ENCODE assay signal across 1 cellular context in genomic region chrX:153794018-153794896, GRCh38.
TF ChIP-seq lines count a peak whose summit lies in the region.

Gene IDH3G, minus strand, starts transcription at chrX:153794375. Its CDS starts 49 bp downstream, at chrX:153794326.
Gene SSR4, plus strand, starts transcription at chrX:153794668. Its CDS starts 20 bp downstream, at chrX:153794688.

TF ChIP-seq in HEK293, 187 proteins besides CTCF, POLR2A, EP300 and RAD21 (continued from another document and continues in another):
- TF ChIP-seq TSHZ1 (tag by site-specific recombination; IDR thresholded peaks at IDR 0.05; ENCODE audit: borderline replicate concordance) (no peak), ZNF843 (tag by site-specific recombination; IDR thresholded peaks at IDR 0.05) (peak; percentile 21; the same call in 1 of the 2 replicates), ZNF354C (tag by site-specific recombination; IDR thresholded peaks at IDR 0.05; ENCODE audit: borderline replicate concordance, low read depth) (no peak), ZNF701 (tag by site-specific recombination; IDR thresholded peaks at IDR 0.05) (no peak), ZNF114 (tag by site-specific recombination; IDR thresholded peaks at IDR 0.05) (no peak), KLF7 (tag by site-specific recombination; IDR thresholded peaks at IDR 0.05; ENCODE audit: borderline replicate concordance) (no peak), PRDM1 (tag by site-specific recombination; IDR thresholded peaks at IDR 0.05) (0 out of 2 replicates have a peak, but pooled peaks have one; percentile 28), ZNF146 (tag by site-specific recombination; IDR thresholded peaks at IDR 0.05) (no peak), ZNF621 (tag by site-specific recombination; IDR thresholded peaks at IDR 0.05) (no peak), ZNF266 (tag by site-specific recombination; IDR thresholded peaks at IDR 0.05; ENCODE audit: low read depth) (no peak), ZNF292 (tag by site-specific recombination; IDR thresholded peaks at IDR 0.05; ENCODE audit: borderline replicate concordance, low read depth) (no peak), KLF10 (tag by site-specific recombination; IDR thresholded peaks at IDR 0.05) (peak; percentile 83), ZFHX2 (tag by site-specific recombination; conservative IDR thresholded peaks at IDR 0.05) (no peak), ZNF140 (tag by site-specific recombination; IDR thresholded peaks at IDR 0.05) (no peak), ZBTB17 (tag by site-specific recombination; IDR thresholded peaks at IDR 0.05) (peak; percentile 86), ZNF19 (tag by site-specific recombination; IDR thresholded peaks at IDR 0.05; ENCODE audit: low read depth) (no peak), KLF1 (tag by site-specific recombination; IDR thresholded peaks at IDR 0.05) (peak; percentile 5; the same call in 1 of the 2 replicates), WT1 (tag by site-specific recombination; IDR thresholded peaks at IDR 0.05) (no peak), ZNF37A (tag by site-specific recombination; IDR thresholded peaks at IDR 0.05) (no peak), ZNF792 (tag by site-specific recombination; IDR thresholded peaks at IDR 0.05) (no peak), ZSCAN23 (tag by site-specific recombination; IDR thresholded peaks at IDR 0.05) (no peak), SCRT2 (tag by site-specific recombination; IDR thresholded peaks at IDR 0.05) (no peak), ZBTB8A (tag by site-specific recombination; IDR thresholded peaks at IDR 0.05) (0 out of 2 replicates have a peak, but pooled peaks have one; percentile 38), MYNN (tag by site-specific recombination; IDR thresholded peaks at IDR 0.05; ENCODE audit: borderline replicate concordance) (no peak), ZNF747 (tag by site-specific recombination; IDR thresholded peaks at IDR 0.05) (no peak), HIC1 (tag by site-specific recombination; IDR thresholded peaks at IDR 0.05) (peak; percentile 48; the same call in 1 of the 2 replicates), ZNF558 (tag by site-specific recombination; IDR thresholded peaks at IDR 0.05) (no peak), MEIS1 (CRISPR knock-in tag; IDR thresholded peaks at IDR 0.05; ENCODE audit: borderline replicate concordance) (no peak), ZNF600 (tag by site-specific recombination; IDR thresholded peaks at IDR 0.05) (no peak), OVOL3 (tag by site-specific recombination; IDR thresholded peaks at IDR 0.05) (no peak), TRIM28 (IDR thresholded peaks at IDR 0.05; ENCODE audit: borderline replicate concordance, low read length) (peak; percentile 30; the same call in 1 of the 2 replicates), ZBTB20 (tag by site-specific recombination; IDR thresholded peaks at IDR 0.05) (no peak; the same call in 1 of the 2 replicates), ZNF530 (tag by site-specific recombination; IDR thresholded peaks at IDR 0.05; ENCODE audit: low read depth) (no peak), ATF2 (tag by site-specific recombination; IDR thresholded peaks at IDR 0.05; ENCODE audit: low read depth) (no peak), ZNF223 (tag by site-specific recombination; IDR thresholded peaks at IDR 0.05) (no peak), ZNF423 (tag by site-specific recombination; IDR thresholded peaks at IDR 0.05) (no peak), ZNF707 (tag by site-specific recombination; IDR thresholded peaks at IDR 0.05) (no peak), ZNF555 (tag by site-specific recombination; conservative IDR thresholded peaks at IDR 0.05) (no peak), ZXDB (tag by site-specific recombination; IDR thresholded peaks at IDR 0.05) (peak; percentile 83), IKZF3 (tag by site-specific recombination; IDR thresholded peaks at IDR 0.05) (no peak)
- TF ChIP-seq, protein P1, sequence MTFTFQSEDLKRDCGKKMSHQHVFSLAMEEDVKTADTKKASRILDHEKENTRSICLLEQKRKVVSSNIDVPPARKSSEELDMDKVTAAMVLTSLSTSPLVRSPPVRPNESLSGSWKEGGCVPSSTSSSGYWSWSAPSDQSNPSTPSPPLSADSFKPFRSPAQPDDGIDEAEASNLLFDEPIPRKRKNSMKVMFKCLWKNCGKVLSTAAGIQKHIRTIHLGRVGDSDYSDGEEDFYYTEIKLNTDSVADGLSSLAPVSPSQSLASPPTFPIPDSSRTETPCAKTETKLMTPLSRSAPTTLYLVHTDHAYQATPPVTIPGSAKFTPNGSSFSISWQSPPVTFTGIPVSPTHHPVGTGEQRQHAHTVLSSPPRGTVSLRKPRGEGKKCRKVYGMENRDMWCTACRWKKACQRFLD (tag by site-specific recombination; IDR thresholded peaks at IDR 0.05) = no peak
- TF ChIP-seq, protein P2, sequence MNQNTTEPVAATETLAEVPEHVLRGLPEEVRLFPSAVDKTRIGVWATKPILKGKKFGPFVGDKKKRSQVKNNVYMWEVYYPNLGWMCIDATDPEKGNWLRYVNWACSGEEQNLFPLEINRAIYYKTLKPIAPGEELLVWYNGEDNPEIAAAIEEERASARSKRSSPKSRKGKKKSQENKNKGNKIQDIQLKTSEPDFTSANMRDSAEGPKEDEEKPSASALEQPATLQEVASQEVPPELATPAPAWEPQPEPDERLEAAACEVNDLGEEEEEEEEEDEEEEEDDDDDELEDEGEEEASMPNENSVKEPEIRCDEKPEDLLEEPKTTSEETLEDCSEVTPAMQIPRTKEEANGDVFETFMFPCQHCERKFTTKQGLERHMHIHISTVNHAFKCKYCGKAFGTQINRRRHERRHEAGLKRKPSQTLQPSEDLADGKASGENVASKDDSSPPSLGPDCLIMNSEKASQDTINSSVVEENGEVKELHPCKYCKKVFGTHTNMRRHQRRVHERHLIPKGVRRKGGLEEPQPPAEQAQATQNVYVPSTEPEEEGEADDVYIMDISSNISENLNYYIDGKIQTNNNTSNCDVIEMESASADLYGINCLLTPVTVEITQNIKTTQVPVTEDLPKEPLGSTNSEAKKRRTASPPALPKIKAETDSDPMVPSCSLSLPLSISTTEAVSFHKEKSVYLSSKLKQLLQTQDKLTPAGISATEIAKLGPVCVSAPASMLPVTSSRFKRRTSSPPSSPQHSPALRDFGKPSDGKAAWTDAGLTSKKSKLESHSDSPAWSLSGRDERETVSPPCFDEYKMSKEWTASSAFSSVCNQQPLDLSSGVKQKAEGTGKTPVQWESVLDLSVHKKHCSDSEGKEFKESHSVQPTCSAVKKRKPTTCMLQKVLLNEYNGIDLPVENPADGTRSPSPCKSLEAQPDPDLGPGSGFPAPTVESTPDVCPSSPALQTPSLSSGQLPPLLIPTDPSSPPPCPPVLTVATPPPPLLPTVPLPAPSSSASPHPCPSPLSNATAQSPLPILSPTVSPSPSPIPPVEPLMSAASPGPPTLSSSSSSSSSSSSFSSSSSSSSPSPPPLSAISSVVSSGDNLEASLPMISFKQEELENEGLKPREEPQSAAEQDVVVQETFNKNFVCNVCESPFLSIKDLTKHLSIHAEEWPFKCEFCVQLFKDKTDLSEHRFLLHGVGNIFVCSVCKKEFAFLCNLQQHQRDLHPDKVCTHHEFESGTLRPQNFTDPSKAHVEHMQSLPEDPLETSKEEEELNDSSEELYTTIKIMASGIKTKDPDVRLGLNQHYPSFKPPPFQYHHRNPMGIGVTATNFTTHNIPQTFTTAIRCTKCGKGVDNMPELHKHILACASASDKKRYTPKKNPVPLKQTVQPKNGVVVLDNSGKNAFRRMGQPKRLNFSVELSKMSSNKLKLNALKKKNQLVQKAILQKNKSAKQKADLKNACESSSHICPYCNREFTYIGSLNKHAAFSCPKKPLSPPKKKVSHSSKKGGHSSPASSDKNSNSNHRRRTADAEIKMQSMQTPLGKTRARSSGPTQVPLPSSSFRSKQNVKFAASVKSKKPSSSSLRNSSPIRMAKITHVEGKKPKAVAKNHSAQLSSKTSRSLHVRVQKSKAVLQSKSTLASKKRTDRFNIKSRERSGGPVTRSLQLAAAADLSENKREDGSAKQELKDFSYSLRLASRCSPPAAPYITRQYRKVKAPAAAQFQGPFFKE (tag by site-specific recombination; IDR thresholded peaks at IDR 0.05; ENCODE audit: borderline replicate concordance) = no peak
- TF ChIP-seq, protein P3, sequence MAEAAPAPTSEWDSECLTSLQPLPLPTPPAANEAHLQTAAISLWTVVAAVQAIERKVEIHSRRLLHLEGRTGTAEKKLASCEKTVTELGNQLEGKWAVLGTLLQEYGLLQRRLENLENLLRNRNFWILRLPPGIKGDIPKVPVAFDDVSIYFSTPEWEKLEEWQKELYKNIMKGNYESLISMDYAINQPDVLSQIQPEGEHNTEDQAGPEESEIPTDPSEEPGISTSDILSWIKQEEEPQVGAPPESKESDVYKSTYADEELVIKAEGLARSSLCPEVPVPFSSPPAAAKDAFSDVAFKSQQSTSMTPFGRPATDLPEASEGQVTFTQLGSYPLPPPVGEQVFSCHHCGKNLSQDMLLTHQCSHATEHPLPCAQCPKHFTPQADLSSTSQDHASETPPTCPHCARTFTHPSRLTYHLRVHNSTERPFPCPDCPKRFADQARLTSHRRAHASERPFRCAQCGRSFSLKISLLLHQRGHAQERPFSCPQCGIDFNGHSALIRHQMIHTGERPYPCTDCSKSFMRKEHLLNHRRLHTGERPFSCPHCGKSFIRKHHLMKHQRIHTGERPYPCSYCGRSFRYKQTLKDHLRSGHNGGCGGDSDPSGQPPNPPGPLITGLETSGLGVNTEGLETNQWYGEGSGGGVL (tag by site-specific recombination; IDR thresholded peaks at IDR 0.05) = no peak
- TF ChIP-seq, protein P4, sequence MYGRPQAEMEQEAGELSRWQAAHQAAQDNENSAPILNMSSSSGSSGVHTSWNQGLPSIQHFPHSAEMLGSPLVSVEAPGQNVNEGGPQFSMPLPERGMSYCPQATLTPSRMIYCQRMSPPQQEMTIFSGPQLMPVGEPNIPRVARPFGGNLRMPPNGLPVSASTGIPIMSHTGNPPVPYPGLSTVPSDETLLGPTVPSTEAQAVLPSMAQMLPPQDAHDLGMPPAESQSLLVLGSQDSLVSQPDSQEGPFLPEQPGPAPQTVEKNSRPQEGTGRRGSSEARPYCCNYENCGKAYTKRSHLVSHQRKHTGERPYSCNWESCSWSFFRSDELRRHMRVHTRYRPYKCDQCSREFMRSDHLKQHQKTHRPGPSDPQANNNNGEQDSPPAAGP (tag by site-specific recombination; IDR thresholded peaks at IDR 0.05) = peak; percentile 44; the same call in 1 of the 2 replicates
- TF ChIP-seq, protein P5, sequence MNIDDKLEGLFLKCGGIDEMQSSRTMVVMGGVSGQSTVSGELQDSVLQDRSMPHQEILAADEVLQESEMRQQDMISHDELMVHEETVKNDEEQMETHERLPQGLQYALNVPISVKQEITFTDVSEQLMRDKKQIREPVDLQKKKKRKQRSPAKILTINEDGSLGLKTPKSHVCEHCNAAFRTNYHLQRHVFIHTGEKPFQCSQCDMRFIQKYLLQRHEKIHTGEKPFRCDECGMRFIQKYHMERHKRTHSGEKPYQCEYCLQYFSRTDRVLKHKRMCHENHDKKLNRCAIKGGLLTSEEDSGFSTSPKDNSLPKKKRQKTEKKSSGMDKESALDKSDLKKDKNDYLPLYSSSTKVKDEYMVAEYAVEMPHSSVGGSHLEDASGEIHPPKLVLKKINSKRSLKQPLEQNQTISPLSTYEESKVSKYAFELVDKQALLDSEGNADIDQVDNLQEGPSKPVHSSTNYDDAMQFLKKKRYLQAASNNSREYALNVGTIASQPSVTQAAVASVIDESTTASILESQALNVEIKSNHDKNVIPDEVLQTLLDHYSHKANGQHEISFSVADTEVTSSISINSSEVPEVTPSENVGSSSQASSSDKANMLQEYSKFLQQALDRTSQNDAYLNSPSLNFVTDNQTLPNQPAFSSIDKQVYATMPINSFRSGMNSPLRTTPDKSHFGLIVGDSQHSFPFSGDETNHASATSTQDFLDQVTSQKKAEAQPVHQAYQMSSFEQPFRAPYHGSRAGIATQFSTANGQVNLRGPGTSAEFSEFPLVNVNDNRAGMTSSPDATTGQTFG (tag by site-specific recombination; IDR thresholded peaks at IDR 0.05; ENCODE audit: borderline replicate concordance) = no peak
